ENCODE assay signal across 9 cellular contexts in genomic region chr7:135238112-135238744, GRCh38. TPM values are rescaled to one million over a fixed set of nuclear protein-coding genes. Genes with fewer than 3 reads are reported as not detected.
DNase-seq lines count a peak whose midpoint lies in the region; ATAC-seq and TF ChIP-seq lines count a peak whose summit lies in the region.
"Had no signal": no experiment of that assay in that cellular context is flagged by ENCODE, and none has a peak within 500 bp of the region (broad histone marks: within the 10 kb centered on the region; RNA-seq: fewer than 3 reads in every experiment).

No MANE protein-coding gene starts in this region.

- H3K27me3 ChIP-seq in WERI-Rb-1 (ENCODE audit: insufficient read depth, low read depth, severe bottlenecking): no peaks in the 10 kb centered on the region

- peak; percentile 61 for TF ChIP-seq CTCF in HFF-Myc (IDR thresholded peaks at IDR 0.05; ENCODE audit: low read depth, low read length, missing control alignments)
- TF ChIP-seq CTCF in WERI-Rb-1 (IDR thresholded peaks at IDR 0.05; ENCODE audit: low read depth, low read length): peak; percentile 63

- DNase-seq in CMK (ENCODE audit: low read depth) (peak; percentile 7), HFF-Myc (ENCODE audit: extremely low read depth, low read depth) (no peak), WERI-Rb-1 (no peak), left lobe of liver (ENCODE audit: low spot score) (peak; percentile 29), germinal center (ENCODE audit: low spot score) (no peak), NCI-H524 treated with DMSO at 0.1 percent for 48 hours (lab: John Stamatoyannopoulos, UW) (no peak)
- no peak for DNase-seq in effector CD4-positive, alpha-beta T cell

- no peaks in the 10 kb centered on the region for H3K9me3 ChIP-seq in WERI-Rb-1 (ENCODE audit: severe bottlenecking)

- H3K27ac ChIP-seq in WERI-Rb-1: no peak overlapping the region

- H3K4me3 ChIP-seq in HFF-Myc (replicated peaks; ENCODE audit: low read depth, low read length) (no peak overlapping the region), WERI-Rb-1 (ENCODE audit: low read depth, low read length) (no peak overlapping the region)

- ATAC-seq in left lobe of liver (no peak), HG02840 (IDR thresholded peaks at IDR 0.05; ENCODE audit: low FRiP score, unreplicated experiment) (no peak)

- no peaks in the 10 kb centered on the region for H3K36me3 ChIP-seq in WERI-Rb-1

RNA-seq across cellular contexts. Expression of gene STRA8, which starts 4.6 kb away (rescaled TPM):
- total RNA-seq in left lobe of liver: not detected
- total RNA-seq: renal cortical epithelial cell had no signal

RNA-seq across cellular contexts. Expression of gene WDR91, which starts 26.9 kb away (rescaled TPM):
- 9.3 TPM for total RNA-seq in left lobe of liver

Comparison
In these comparisons a context has a peak if more than half of its experiments do, and no peak if none do; other contexts are left out.
1. DNase-seq: peak in CMK (single experiment) and left lobe of liver (single experiment); none in HFF-Myc (single experiment), WERI-Rb-1 (single experiment), effector CD4-positive, alpha-beta T cell (single experiment), germinal center (single experiment) and NCI-H524 treated with DMSO at 0.1 percent for 48 hours (single experiment).